25 cellular contexts compared by ENCODE assay signal in genomic region chr10:87875929-87876571, GRCh38. TPM values are rescaled to one million over a fixed set of nuclear protein-coding genes. Genes with fewer than 3 reads are reported as not detected.
A peak's percentile ranks its signal among the peaks of the same experiment; 100 is the strongest.
DNase-seq lines count a peak whose midpoint lies in the region; ATAC-seq, FAIRE-seq and TF ChIP-seq lines count a peak whose summit lies in the region.
"Had no signal": no experiment of that assay in that cellular context is flagged by ENCODE, and none has a peak within 500 bp of the region (broad histone marks: within the 10 kb centered on the region; RNA-seq: fewer than 3 reads in every experiment).

No MANE protein-coding gene starts in this region.

- H4K5ac ChIP-seq in IMR-90 (ENCODE audit: low read depth, low read length): no peak overlapping the region

- peaks cover 0 to 28% of the 10 kb centered on the region in 2 experiments; a peak in 2 of 4 replicates for H3K79me1 ChIP-seq in IMR-90 (ENCODE audit: low read depth in 1 of 2, low read length in 2 of 2)

- FAIRE-seq in A204.1 (lab: Jason Lieb, UNC) (peak; percentile 86), GM12878 (lab: Jason Lieb, UNC) (no peak)
- FAIRE-seq: keratinocyte had no signal

- no peak overlapping the region for H2AK9ac ChIP-seq in IMR-90 (replicated peaks; ENCODE audit: low read depth, low read length, poor library complexity)

- no peak overlapping the region for H2BK5ac ChIP-seq in IMR-90 (ENCODE audit: low read depth, low read length, poor library complexity, severe bottlenecking)

- H3K36me3 ChIP-seq in IMR-90 (ENCODE audit: control insufficient read depth, insufficient read depth, low read length) (peaks cover 5% of the 10 kb centered on the region), GM12878 (ENCODE audit: control insufficient read depth in 2 of 2, insufficient read depth in 2 of 2, low read length in 1 of 2) (peaks cover 0 to 25% of the 10 kb centered on the region in 2 experiments; a peak in 2 of 4 replicates), PC-9 (ENCODE audit: low read depth) (no peaks in the 10 kb centered on the region; the same call in 1 of the 2 replicates)
- H3K36me3 ChIP-seq: brain microvascular endothelial cell, upper lobe of right lung had no signal

- no peak overlapping the region for H3K27ac ChIP-seq in IMR-90 (ENCODE audit: insufficient read depth, low read length)
- no peak overlapping the region for H3K27ac ChIP-seq in GM12878 (ENCODE audit: control insufficient read depth, insufficient read depth)
- H3K27ac ChIP-seq in PC-9: no peak overlapping the region
- H3K27ac ChIP-seq: BLaER1 treated with 17β-estradiol and CSF1 and Interleukin-3, amounts not matched to agents 10 nM and 100 nM; brain microvascular endothelial cell; esophagus muscularis mucosa; neural progenitor cell; upper lobe of right lung had no signal

- H3K4me1 ChIP-seq in IMR-90 (ENCODE audit: control insufficient read depth, insufficient read depth, low read length) (peaks cover 1% of the 10 kb centered on the region), GM12878 (ENCODE audit: control insufficient read depth, insufficient read depth, low read length) (no peaks in the 10 kb centered on the region), PC-9 (replicated peaks; ENCODE audit: insufficient read depth) (0 out of 2 replicates have a peak, but pooled peaks cover 3% of the 10 kb centered on the region)
- H3K4me1 ChIP-seq: neural progenitor cell had no signal

- H4K8ac ChIP-seq in IMR-90 (ENCODE audit: low read depth in 2 of 2, low read length in 2 of 2): no peak overlapping the region

- no peak overlapping the region for H2BK15ac ChIP-seq in IMR-90 (ENCODE audit: low read depth, low read length)

- H2AFZ ChIP-seq in IMR-90 (replicated peaks; ENCODE audit: low read length, poor library complexity) (no peak overlapping the region), GM12878 (ENCODE audit: control insufficient read depth, low read depth, low read length) (no peak overlapping the region), PC-9 (no peak overlapping the region)
- H2AFZ ChIP-seq: neural progenitor cell had no signal

- H3K27me3 ChIP-seq in IMR-90 (ENCODE audit: control insufficient read depth, insufficient read depth, low read length): no peaks in the 10 kb centered on the region
- H3K27me3 ChIP-seq in GM12878 (replicated peaks in 1 of 2; ENCODE audit: control insufficient read depth in 2 of 2, insufficient read depth in 2 of 2, low read length in 1 of 2): no peaks in the 10 kb centered on the region
- H3K27me3 ChIP-seq in PC-9 (ENCODE audit: insufficient read depth, low read depth): no peaks in the 10 kb centered on the region
- H3K27me3 ChIP-seq: BLaER1 treated with 17β-estradiol and CSF1 and Interleukin-3, amounts not matched to agents 10 nM and 100 nM; brain microvascular endothelial cell; esophagus muscularis mucosa; neural progenitor cell; upper lobe of right lung had no signal

- H3K9me2 ChIP-seq in PC-9 (ENCODE audit: insufficient read depth): no peaks in the 10 kb centered on the region

- no peak overlapping the region for H2BK120ac ChIP-seq in IMR-90 (ENCODE audit: low read depth, low read length)

- CTCF ChIA-PET in IMR-90 (lab: Yijun Ruan, JAX): no interaction called here
- CTCF ChIA-PET in GM12878 (lab: Yijun Ruan, JAX): interaction anchor here (1.0 kb wide), 2 partner anchors 69 to 191 kb away, joined by 3 read pairs; no protein-coding TSS in a partner anchor
- CTCF ChIA-PET in PC-9 (lab: Charles Lee): no interaction called here

- TF ChIP-seq EP300 in GM12878 (IDR thresholded peaks at IDR 0.05; ENCODE audit: borderline replicate concordance in 1 of 2, control insufficient read depth in 1 of 2, low read depth in 2 of 2, low read length in 2 of 2): no peak

- no peak overlapping the region for H3K4me3 ChIP-seq in IMR-90 (ENCODE audit: insufficient read depth, low read depth, low read length)
- H3K4me3 ChIP-seq in GM12878: no peak overlapping the region
- H3K4me3 ChIP-seq in PC-9: no peak overlapping the region
- H3K4me3 ChIP-seq: BLaER1 treated with 17β-estradiol and CSF1 and Interleukin-3, amounts not matched to agents 10 nM and 100 nM; esophagus muscularis mucosa; neural progenitor cell; upper lobe of right lung had no signal

- H3K9me1 ChIP-seq in IMR-90 (ENCODE audit: insufficient read depth, low read length): peaks cover 9% of the 10 kb centered on the region; the same call in 1 of the 2 replicates

- no peak for TF ChIP-seq RAD21 in IMR-90 (IDR thresholded peaks at IDR 0.05; ENCODE audit: low read length)
- no peak for TF ChIP-seq RAD21 in GM12878 (IDR thresholded peaks at IDR 0.05; ENCODE audit: insufficient read depth, low read depth, low read length)

- no peak overlapping the region for H3K18ac ChIP-seq in IMR-90 (ENCODE audit: low read depth, low read length)

- H3K9me3 ChIP-seq in IMR-90 (ENCODE audit: control insufficient read depth, insufficient read depth, low read length) (no peaks in the 10 kb centered on the region), GM12878 (replicated peaks; ENCODE audit: control insufficient read depth, insufficient read depth, low read length) (peaks cover 11% of the 10 kb centered on the region), PC-9 (ENCODE audit: insufficient read depth, low read depth) (no peaks in the 10 kb centered on the region; the same call in 1 of the 2 replicates)
- H3K9me3 ChIP-seq: esophagus muscularis mucosa, upper lobe of right lung had no signal

- peaks cover 38% of the 10 kb centered on the region for H4K20me1 ChIP-seq in IMR-90 (ENCODE audit: insufficient read depth, low read length)
- no peaks in the 10 kb centered on the region; the same call in 1 of the 2 replicates for H4K20me1 ChIP-seq in GM12878 (ENCODE audit: control insufficient read depth, insufficient read depth)
- peaks cover under 1% of the 10 kb centered on the region; the same call in 1 of the 2 replicates for H4K20me1 ChIP-seq in PC-9 (ENCODE audit: insufficient read depth)

- TF ChIP-seq CTCF in IMR-90 (conservative IDR thresholded peaks at IDR 0.05; ENCODE audit: low read depth, low read length) (no peak), GM12878 (IDR thresholded peaks at IDR 0.05 in 2 of 3, conservative IDR thresholded peaks at IDR 0.05 in 1 of 3; ENCODE audit: control insufficient read depth in 2 of 3, extremely low read depth in 1 of 3, insufficient read depth in 1 of 3, low read depth in 3 of 3, low read length in 3 of 3) (no peak), PC-9 (conservative IDR thresholded peaks at IDR 0.05) (no peak)

- DNase-seq in IMR-90 (no peak), GM12878 (ENCODE audit: low read depth, low spot score) (no peak), left lobe of liver (ENCODE audit: low spot score) (no peak), PC-9 (no peak), AG20443 (ENCODE audit: low spot score) (no peak)
- DNase-seq: activated CD4-positive, alpha-beta T cell treated with anti-CD3 and anti-CD28 coated beads for 1 hour; activated gamma-delta T cell; activated T-cell treated with anti-CD3 and anti-CD28 coated beads, Interleukin-2, amount 50 U/mL, for 1 hour; brain microvascular endothelial cell; endodermal cell; H9; NCI-H1417 treated with DMSO at 0.1 percent for 48 hours; NCI-H2081 treated with DMSO at 0.1 percent for 48 hours; NCI-H446; NCI-H82; stimulated activated CD8-positive, alpha-beta memory T cell treated with anti-CD3 and anti-CD28 coated beads, Interleukin-4, amount 100 ng/mL, for 48 hours; SW 1271; upper lobe of right lung had no signal

- H3K9ac ChIP-seq in IMR-90 (ENCODE audit: low read depth, low read length): no peak overlapping the region
- no peak overlapping the region for H3K9ac ChIP-seq in GM12878 (ENCODE audit: control insufficient read depth, insufficient read depth, low read length)
- H3K9ac ChIP-seq: BLaER1 treated with 17β-estradiol and CSF1 and Interleukin-3, amounts not matched to agents 10 nM and 100 nM; neural progenitor cell had no signal

- no peak overlapping the region for H2AK5ac ChIP-seq in IMR-90 (ENCODE audit: low read depth, low read length)

- no TSS peak for BruUV-seq in IMR-90 (replicated peaks; lab: Mats Ljungman, UMichigan)
- no TSS peak for BruUV-seq in GM12878 (replicated peaks; lab: Mats Ljungman, UMichigan)
- no TSS peak for BruUV-seq in PC-9 (replicated peaks; lab: Mats Ljungman, UMichigan)

- no peak overlapping the region for H4K91ac ChIP-seq in IMR-90 (ENCODE audit: insufficient read depth, low read depth, low read length)

- in situ Hi-C loops in IMR-90 (cut with MboI; ENCODE audit: low sequenced_read_pairs) (no loop called here), GM12878 (cut with MboI) (no loop called here)

- WGBS in IMR-90 (ENCODE audit: extremely low coverage in 2 of 2, insufficient read length in 1 of 2), 2 experiments: no CpG with 5 or more reads among the region's 4 CpGs
- WGBS in GM12878 (ENCODE audit: insufficient coverage, insufficient replicate concordance, low lambda C conversion rate, missing lambda C conversion rate): 84% methylated on average over 4 of the region's 4 CpGs

- no peak overlapping the region for H3K23ac ChIP-seq in IMR-90 (ENCODE audit: low read depth, low read length)

- no peak for ATAC-seq in IMR-90 (ENCODE audit: low read depth)
- ATAC-seq in GM12878: peak; percentile 2; the same call in 1 of the 3 replicates
- peak; percentile 70 for ATAC-seq in left lobe of liver
- ATAC-seq in HG03442 (IDR thresholded peaks at IDR 0.05; ENCODE audit: unreplicated experiment): no peak
- ATAC-seq in HG02973 (IDR thresholded peaks at IDR 0.05; ENCODE audit: unreplicated experiment): no peak
- ATAC-seq: upper lobe of right lung had no signal

- dilution Hi-C loops in IMR-90 (cut with HindIII; ENCODE audit: low sequenced_read_pairs, unreplicated experiment): no loop called here

- POLR2A ChIA-PET in IMR-90 (lab: Charles Lee; ENCODE audit: unreplicated experiment): no interaction called here
- POLR2A ChIA-PET in GM12878 (lab: Charles Lee): no interaction called here
- POLR2A ChIA-PET in PC-9 (lab: Charles Lee; ENCODE audit: unreplicated experiment): no interaction called here

- H3K4me2 ChIP-seq in IMR-90 (ENCODE audit: low read depth, low read length): no peak overlapping the region
- no peak overlapping the region for H3K4me2 ChIP-seq in GM12878 (ENCODE audit: control insufficient read depth, insufficient read depth)
- no peak overlapping the region for H3K4me2 ChIP-seq in PC-9
- H3K4me2 ChIP-seq: neural progenitor cell had no signal

- SMC1A ChIA-PET in GM12878 (lab: Charles Lee; ENCODE audit: uncharacterized antibody, unreplicated experiment): interaction anchor here (0.7 to 2.1 kb wide), 5 partner anchors 17 to 511 kb away, joined by 3 to 5 read pairs (median 4); no protein-coding TSS in a partner anchor

- TF ChIP-seq POLR2A in IMR-90 (IDR thresholded peaks at IDR 0.05; ENCODE audit: low read depth, low read length): no peak
- no peak for TF ChIP-seq POLR2A in GM12878 (IDR thresholded peaks at IDR 0.05; ENCODE audit: low read depth, low read length)

- intact Hi-C loops in IMR-90 (cut with micrococcal nuclease) (no loop called here), GM12878 (cut with micrococcal nuclease; ENCODE audit: unreplicated experiment) (no loop called here), PC-9 (cut with micrococcal nuclease; ENCODE audit: unreplicated experiment) (loop anchor here (10.0 kb wide), 1 partner anchor 49 kb away; no protein-coding TSS in a partner anchor)

- H3K4ac ChIP-seq in IMR-90 (ENCODE audit: low read depth, low read length): no peak overlapping the region

- peaks cover 97% of the 10 kb centered on the region for H3K79me2 ChIP-seq in GM12878 (ENCODE audit: control insufficient read depth, insufficient read depth, low read length)
- H3K79me2 ChIP-seq in PC-9 (ENCODE audit: low read depth): peaks cover 68% of the 10 kb centered on the region

- H2BK20ac ChIP-seq in IMR-90 (ENCODE audit: low read depth, low read length): no peak overlapping the region

- RAD21 ChIA-PET in GM12878 (lab: Charles Lee; ENCODE audit: unreplicated experiment): interaction anchor here (0.9 to 1.9 kb wide), 4 partner anchors 40 to 512 kb away, joined by 3 to 6 read pairs (median 3); no protein-coding TSS in a partner anchor

- no peak overlapping the region for H3K56ac ChIP-seq in IMR-90 (ENCODE audit: extremely low read depth, insufficient read depth, low read length)

- no peak overlapping the region for H3K14ac ChIP-seq in IMR-90 (replicated peaks; ENCODE audit: low read depth, low read length)

- no peaks in the 10 kb centered on the region for H3F3A ChIP-seq in PC-9 (ENCODE audit: insufficient read depth, low read depth)

RNA-seq across cellular contexts. Expression of gene PTEN, which starts 12.6 kb away (rescaled TPM):
- total RNA-seq in IMR-90 (2012; rRNA removed): 38.9 and 88.0 TPM in 2 replicates
- 12.0 and 14.5 TPM in 2 replicates for polyA plus RNA-seq in IMR-90 (2012; rRNA removed)
- 2.1 and 2.9 TPM in 2 replicates for polyA plus RNA-seq in IMR-90 (2012; cell fraction: cytosol; rRNA removed)
- polyA plus RNA-seq in IMR-90 (2012; cell fraction: nucleus; rRNA removed; ENCODE audit: low replicate concordance): 2.0 and 15.2 TPM in 2 replicates
- total RNA-seq in GM12878 (2013; cell fraction: nucleolus; rRNA removed): 856 and 868 TPM in 2 replicates
- total RNA-seq in GM12878 (2014; rRNA removed): 83.1 and 113 TPM in 2 replicates
- total RNA-seq in GM12878 (2014; rRNA removed; fragmentation: Illumina TruSeq; extraction: Trizol): 175 and 183 TPM in 2 replicates
- 87.5 and 94.9 TPM in 2 replicates for total RNA-seq in GM12878 (2021)
- 24.4 TPM for polyA plus RNA-seq in GM12878 (2011; ENCODE audit: low read depth)
- 94.3 and 180 TPM in 2 replicates for polyA plus RNA-seq in GM12878 (2011; rRNA removed)
- polyA plus RNA-seq in GM12878 (2011; cell fraction: cytosol; rRNA removed): 19.9 and 22.4 TPM in 2 replicates
- 52.2 and 61.7 TPM in 2 replicates for polyA plus RNA-seq in GM12878 (2011; cell fraction: nucleus; rRNA removed)
- 100 and 102 TPM in 2 replicates for polyA plus RNA-seq in GM12878 (2012)
- 53.0 and 67.7 TPM in 2 replicates for polyA plus RNA-seq in GM12878 (2014; fragmentation: Illumina TruSeq; extraction: Trizol)
- polyA plus RNA-seq in GM12878 (2014; fragmentation: Nextera tagmentation; extraction: Ambion mirVana): 10 to 100 TPM; 26.1 to 59.5 TPM
- 35.0 and 45.0 TPM in 2 replicates for polyA plus RNA-seq in GM12878 (2014; rRNA removed)
- polyA plus RNA-seq in GM12878 (2016; fragmentation: Nextera tagmentation; extraction: Ambion mirVana): 10 to 100 TPM; 49.5 to 56.8 TPM
- 143 and 199 TPM in 2 replicates for polyA minus RNA-seq in GM12878 (2011; rRNA and poly(A)+ RNA removed)
- 54.9 and 66.1 TPM in 2 replicates for polyA minus RNA-seq in GM12878 (2011; cell fraction: cytosol; rRNA and poly(A)+ RNA removed)
- polyA minus RNA-seq in GM12878 (2011; cell fraction: nucleus; rRNA and poly(A)+ RNA removed): 165 and 285 TPM in 2 replicates
- 41.5 TPM for total RNA-seq in left lobe of liver
- total RNA-seq in PC-9 (2021): 40.7 and 44.9 TPM in 2 replicates

RNA-seq across cellular contexts. Expression of gene KLLN, which starts 12.7 kb away (rescaled TPM):
- total RNA-seq in IMR-90 (2012; rRNA removed): 0.36 and 0.56 TPM in 2 replicates
- 0.26 and 0.36 TPM in 2 replicates for polyA plus RNA-seq in IMR-90 (2012; rRNA removed)
- polyA plus RNA-seq in IMR-90 (2012; cell fraction: cytosol; rRNA removed): 0.22 and 0.39 TPM in 2 replicates
- polyA plus RNA-seq in IMR-90 (2012; cell fraction: nucleus; rRNA removed; ENCODE audit: low replicate concordance): 0.11 and 0.18 TPM in 2 replicates
- 3.1 and 3.4 TPM in 2 replicates for total RNA-seq in GM12878 (2013; cell fraction: nucleolus; rRNA removed)
- total RNA-seq in GM12878 (2014; rRNA removed): 1.4 and 1.7 TPM in 2 replicates
- total RNA-seq in GM12878 (2014; rRNA removed; fragmentation: Illumina TruSeq; extraction: Trizol): 1.5 TPM in 2 replicates
- 1.9 and 2.0 TPM in 2 replicates for total RNA-seq in GM12878 (2021)
- 0.62 TPM for polyA plus RNA-seq in GM12878 (2011; ENCODE audit: low read depth)
- 0.86 and 0.87 TPM in 2 replicates for polyA plus RNA-seq in GM12878 (2011; rRNA removed)
- polyA plus RNA-seq in GM12878 (2011; cell fraction: cytosol; rRNA removed): 0.91 and 1.0 TPM in 2 replicates
- polyA plus RNA-seq in GM12878 (2011; cell fraction: nucleus; rRNA removed): 1.3 and 1.7 TPM in 2 replicates
- 0.99 and 1.5 TPM in 2 replicates for polyA plus RNA-seq in GM12878 (2012)
- 1.7 and 2.1 TPM in 2 replicates for polyA plus RNA-seq in GM12878 (2014; fragmentation: Illumina TruSeq; extraction: Trizol)
- 1 to 10 TPM; 2.0 to 2.1 TPM for polyA plus RNA-seq in GM12878 (2014; fragmentation: Nextera tagmentation; extraction: Ambion mirVana)
- 1.1 TPM in 2 replicates for polyA plus RNA-seq in GM12878 (2014; rRNA removed)
- polyA plus RNA-seq in GM12878 (2016; fragmentation: Nextera tagmentation; extraction: Ambion mirVana): 1 to 10 TPM; 1.8 to 2.2 TPM
- 2.0 and 2.2 TPM in 2 replicates for polyA minus RNA-seq in GM12878 (2011; rRNA and poly(A)+ RNA removed)
- polyA minus RNA-seq in GM12878 (2011; cell fraction: cytosol; rRNA and poly(A)+ RNA removed): 0.94 and 1.3 TPM in 2 replicates
- polyA minus RNA-seq in GM12878 (2011; cell fraction: nucleus; rRNA and poly(A)+ RNA removed): 3.6 and 5.4 TPM in 2 replicates
- total RNA-seq in left lobe of liver: 0.68 TPM
- total RNA-seq in PC-9 (2021): 0.30 and 0.57 TPM in 2 replicates

RNA-seq across cellular contexts. Expression of gene ATAD1, which starts 58.0 kb away (rescaled TPM):
- total RNA-seq in IMR-90 (2012; rRNA removed) (21.9 and 41.4 TPM in 2 replicates), GM12878 (2014; rRNA removed) (30.3 and 35.9 TPM in 2 replicates), GM12878 (2014; rRNA removed; fragmentation: Illumina TruSeq; extraction: Trizol) (40.1 and 41.3 TPM in 2 replicates), GM12878 (2021) (37.7 and 48.9 TPM in 2 replicates), left lobe of liver (20.6 TPM), PC-9 (2021) (21.8 and 26.3 TPM in 2 replicates)
- polyA plus RNA-seq in IMR-90 (2012; rRNA removed) (11.7 and 12.7 TPM in 2 replicates), GM12878 (2011; rRNA removed) (40.8 and 79.5 TPM in 2 replicates), GM12878 (2014; fragmentation: Illumina TruSeq; extraction: Trizol) (43.3 and 56.8 TPM in 2 replicates), GM12878 (2014; fragmentation: Nextera tagmentation; extraction: Ambion mirVana) (10 to 100 TPM; 33.6 to 35.0 TPM), GM12878 (2014; rRNA removed) (20.5 and 24.7 TPM in 2 replicates), GM12878 (2016; fragmentation: Nextera tagmentation; extraction: Ambion mirVana) (10 to 100 TPM; 58.0 to 59.3 TPM)
- polyA plus RNA-seq in IMR-90 (2012; cell fraction: cytosol; rRNA removed): 1.2 and 1.5 TPM in 2 replicates
- 0.53 and 6.8 TPM in 2 replicates for polyA plus RNA-seq in IMR-90 (2012; cell fraction: nucleus; rRNA removed; ENCODE audit: low replicate concordance)
- total RNA-seq in GM12878 (2013; cell fraction: nucleolus; rRNA removed): 142 and 161 TPM in 2 replicates
- polyA plus RNA-seq in GM12878 (2011; ENCODE audit: low read depth): 12.0 TPM
- polyA plus RNA-seq in GM12878 (2011; cell fraction: cytosol; rRNA removed): 9.7 and 13.3 TPM in 2 replicates
- polyA plus RNA-seq in GM12878 (2011; cell fraction: nucleus; rRNA removed): 16.8 and 17.1 TPM in 2 replicates
- 17.4 and 29.0 TPM in 2 replicates for polyA plus RNA-seq in GM12878 (2012)
- 16.3 and 27.9 TPM in 2 replicates for polyA minus RNA-seq in GM12878 (2011; rRNA and poly(A)+ RNA removed)
- polyA minus RNA-seq in GM12878 (2011; cell fraction: cytosol; rRNA and poly(A)+ RNA removed): 12.7 and 13.1 TPM in 2 replicates
- polyA minus RNA-seq in GM12878 (2011; cell fraction: nucleus; rRNA and poly(A)+ RNA removed): 16.0 and 24.2 TPM in 2 replicates

Comparison
In these comparisons a context has a peak if more than half of its experiments do, and no peak if none do; other contexts are left out.
1. ATAC-seq: peak in GM12878 (single experiment) and left lobe of liver (single experiment); none in IMR-90 (single experiment), HG03442 (single experiment) and HG02973 (single experiment).